In the genomic region with DNA sequence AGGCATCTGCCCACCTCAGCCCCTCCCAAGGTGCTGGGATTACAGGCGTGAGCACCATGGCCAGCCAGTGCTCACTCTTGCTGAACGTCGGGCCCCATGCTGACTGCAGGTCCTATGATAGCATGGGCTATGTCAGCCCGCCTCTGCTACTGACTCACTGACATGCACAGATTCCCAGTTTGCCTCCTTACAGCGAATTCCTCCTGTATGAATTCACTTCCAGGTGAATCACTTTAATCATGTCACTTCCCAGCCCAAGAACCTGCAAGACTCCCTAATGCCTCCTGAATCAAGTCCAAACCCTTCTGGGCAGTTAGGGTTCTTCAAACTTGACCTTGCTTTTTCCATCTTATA, we compare ENCODE assay signal across 14 cellular contexts. TPM values are rescaled to one million over a fixed set of nuclear protein-coding genes. Genes with fewer than 3 reads are reported as not detected.
DNase-seq lines count a peak whose midpoint lies in the region; ATAC-seq and TF ChIP-seq lines count a peak whose summit lies in the region.
"Had no signal": no experiment of that assay in that cellular context is flagged by ENCODE, and none has a peak within 500 bp of the region (broad histone marks: within the 10 kb centered on the region; RNA-seq: fewer than 3 reads in every experiment).

No MANE protein-coding gene starts in this region.

- H3K9me3 ChIP-seq in HCT116 (ENCODE audit: control insufficient read depth in 1 of 2, insufficient read depth in 1 of 2, low read depth in 1 of 2, low read length in 2 of 2) (no peaks in the 10 kb centered on the region), transverse colon (no peaks in the 10 kb centered on the region), colonic mucosa (no peaks in the 10 kb centered on the region)
- H3K9me3 ChIP-seq: BLaER1, gastrocnemius medialis had no signal

- in situ Hi-C loops in transverse colon (cut with MboI; ENCODE audit: low pct_ligation_motif_present in 1 of 4, low pct_unique_long_range_greater_than_20kb in 1 of 4, low sequenced_read_pairs in 3 of 4), result no loop called here

- no peak for TF ChIP-seq RAD21 in HCT116 (IDR thresholded peaks at IDR 0.05; ENCODE audit: low read depth)

- no peaks in the 10 kb centered on the region for H3K27me3 ChIP-seq in HCT116 (ENCODE audit: insufficient read depth, low read length)
- H3K27me3 ChIP-seq in transverse colon, result peaks cover 4% of the 10 kb centered on the region
- H3K27me3 ChIP-seq in colonic mucosa, result no peaks in the 10 kb centered on the region
- H3K27me3 ChIP-seq: BLaER1, gastrocnemius medialis had no signal

- TF ChIP-seq POLR2A in HCT116 (IDR thresholded peaks at IDR 0.05; ENCODE audit: borderline replicate concordance, extremely low read depth, insufficient read depth, insufficient read length), result no peak
- no peak for TF ChIP-seq POLR2A in transverse colon (IDR thresholded peaks at IDR 0.05)

- intact Hi-C loops in HCT116 (cut with micrococcal nuclease), result loop anchor here (2.0 kb wide), 1 partner anchor 73 kb away; a partner anchor contains a TSS
- intact Hi-C loops in transverse colon (cut with DNase I; ENCODE audit: low total_unique reads), result no loop called here
- intact Hi-C loops in colonic mucosa (cut with DNase I), result no loop called here

- BruUV-seq in HCT116 (replicated peaks; lab: Mats Ljungman, UMichigan), result no TSS peak

- no peak for TF ChIP-seq EP300 in transverse colon (IDR thresholded peaks at IDR 0.05; ENCODE audit: low read depth)

- no peaks in the 10 kb centered on the region for H3K36me3 ChIP-seq in HCT116 (ENCODE audit: control insufficient read depth in 1 of 2, insufficient read depth in 2 of 2, low read length in 2 of 2)
- H3K36me3 ChIP-seq in transverse colon, result no peaks in the 10 kb centered on the region
- no peaks in the 10 kb centered on the region for H3K36me3 ChIP-seq in colonic mucosa
- H3K36me3 ChIP-seq: BLaER1, gastrocnemius medialis had no signal

- RAD21 ChIA-PET in HCT116 (lab: Charles Lee; ENCODE audit: low non-redundant PET in 1 of 2, low total read pairs in 2 of 2, uncharacterized antibody in 2 of 2, unreplicated experiment in 2 of 2), result no interaction called here

- H3K79me2 ChIP-seq in HCT116 (ENCODE audit: insufficient read depth, low read length), result no peaks in the 10 kb centered on the region

- peak overlapping the region; percentile 92 for H2AFZ ChIP-seq in HCT116 (ENCODE audit: low read depth, low read length, poor library complexity, severe bottlenecking)

- ATAC-seq in HCT116, result peak; percentile 88
- ATAC-seq: gastrocnemius medialis had no signal

- H3K9me2 ChIP-seq in HCT116 (ENCODE audit: insufficient read depth), result no peaks in the 10 kb centered on the region

- H3K4me2 ChIP-seq in HCT116 (ENCODE audit: low read length), result peak overlapping the region; percentile 69
- H3K4me2 ChIP-seq: BLaER1 had no signal

- no peaks in the 10 kb centered on the region for H4K20me1 ChIP-seq in HCT116 (ENCODE audit: insufficient read depth)
- H4K20me1 ChIP-seq: BLaER1 had no signal

- POLR2A ChIA-PET in HCT116 (lab: Charles Lee), result interaction anchor here (1.8 kb wide), 1 partner anchor 14 kb away, joined by 8 read pairs; no protein-coding TSS in a partner anchor

- CTCF ChIA-PET in HCT116 (lab: Charles Lee), result no interaction called here

- DNase-seq in HCT116 (ENCODE audit: low read depth, low spot score) (peak; percentile 73), RKO (ENCODE audit: low spot score) (peak; percentile 88), epithelial cell of esophagus (ENCODE audit: low read depth) (peak; percentile 98), non-pigmented ciliary epithelial cell (ENCODE audit: low read depth) (peak; percentile 70), transverse colon (no peak), DMS153 (lab: John Stamatoyannopoulos, UW) (no peak), colonic mucosa (no peak), HUDEP-2 (lab: John Stamatoyannopoulos, UW; ENCODE audit: unreplicated experiment in 76 of 76) (no peak)
- DNase-seq: activated CD4-positive, alpha-beta memory T cell treated with anti-CD3 and anti-CD28 coated beads, Interleukin-2, amount 10 ng/mL, durations not matched to agents 7 days and 5 days; anterior cingulate cortex; gastrocnemius medialis; immature natural killer cell; NCI-H1092 had no signal

- H3K4me1 ChIP-seq in HCT116 (ENCODE audit: control insufficient read depth in 1 of 2, insufficient read depth in 2 of 2, low read length in 2 of 2) (peaks cover 19 to 30% of the 10 kb centered on the region in 2 experiments), transverse colon (no peaks in the 10 kb centered on the region), colonic mucosa (no peaks in the 10 kb centered on the region)

- 83% methylated on average over 1 to 5 of the region's 5 CpGs for WGBS in transverse colon (ENCODE audit: low coverage in 1 of 2), 2 donors

- H3K4me3 ChIP-seq in HCT116 (replicated peaks in 1 of 2; ENCODE audit: low read depth in 1 of 2, low read length in 2 of 2) (peak overlapping the region in 1 of 2 experiments; percentile 21; a peak in 2 of 4 replicates), epithelial cell of esophagus (ENCODE audit: low read length) (no peak overlapping the region), transverse colon (no peak overlapping the region), colonic mucosa (no peak overlapping the region)
- H3K4me3 ChIP-seq: BLaER1, gastrocnemius medialis had no signal

- TF ChIP-seq CTCF in HCT116 (IDR thresholded peaks at IDR 0.05 in 2 of 3, conservative IDR thresholded peaks at IDR 0.05 in 1 of 3; ENCODE audit: borderline replicate concordance in 1 of 3, insufficient read depth in 1 of 3, low read depth in 2 of 3, low read length in 2 of 3) (no peak), epithelial cell of esophagus (IDR thresholded peaks at IDR 0.05; ENCODE audit: insufficient read depth, low read depth, low read length, missing control alignments) (no peak), transverse colon (IDR thresholded peaks at IDR 0.05) (no peak), colonic mucosa (IDR thresholded peaks at IDR 0.05) (no peak)

- H3K9ac ChIP-seq in HCT116 (ENCODE audit: low read length), result peak overlapping the region; percentile 52
- H3K9ac ChIP-seq in colonic mucosa (ENCODE audit: low read depth in 2 of 2, low read length in 2 of 2), result no peak overlapping the region
- H3K9ac ChIP-seq: BLaER1 had no signal

- H3K27ac ChIP-seq in HCT116 (ENCODE audit: low read depth, low read length), result peak overlapping the region; percentile 50
- H3K27ac ChIP-seq in transverse colon, result no peak overlapping the region
- no peak overlapping the region for H3K27ac ChIP-seq in colonic mucosa
- H3K27ac ChIP-seq: BLaER1, gastrocnemius medialis had no signal

TF ChIP-seq in HCT116, 20 proteins besides CTCF, POLR2A, EP300 and RAD21 (continues in another document):
- TF ChIP-seq FOSL1 (IDR thresholded peaks at IDR 0.05; ENCODE audit: low read depth) (peak; percentile 79), POLR2AphosphoS5 (IDR thresholded peaks at IDR 0.05; ENCODE audit: low read depth, low read length) (peak; percentile 39), EGR1 (IDR thresholded peaks at IDR 0.05; ENCODE audit: low read depth) (no peak)
- TF ChIP-seq, protein P1, sequence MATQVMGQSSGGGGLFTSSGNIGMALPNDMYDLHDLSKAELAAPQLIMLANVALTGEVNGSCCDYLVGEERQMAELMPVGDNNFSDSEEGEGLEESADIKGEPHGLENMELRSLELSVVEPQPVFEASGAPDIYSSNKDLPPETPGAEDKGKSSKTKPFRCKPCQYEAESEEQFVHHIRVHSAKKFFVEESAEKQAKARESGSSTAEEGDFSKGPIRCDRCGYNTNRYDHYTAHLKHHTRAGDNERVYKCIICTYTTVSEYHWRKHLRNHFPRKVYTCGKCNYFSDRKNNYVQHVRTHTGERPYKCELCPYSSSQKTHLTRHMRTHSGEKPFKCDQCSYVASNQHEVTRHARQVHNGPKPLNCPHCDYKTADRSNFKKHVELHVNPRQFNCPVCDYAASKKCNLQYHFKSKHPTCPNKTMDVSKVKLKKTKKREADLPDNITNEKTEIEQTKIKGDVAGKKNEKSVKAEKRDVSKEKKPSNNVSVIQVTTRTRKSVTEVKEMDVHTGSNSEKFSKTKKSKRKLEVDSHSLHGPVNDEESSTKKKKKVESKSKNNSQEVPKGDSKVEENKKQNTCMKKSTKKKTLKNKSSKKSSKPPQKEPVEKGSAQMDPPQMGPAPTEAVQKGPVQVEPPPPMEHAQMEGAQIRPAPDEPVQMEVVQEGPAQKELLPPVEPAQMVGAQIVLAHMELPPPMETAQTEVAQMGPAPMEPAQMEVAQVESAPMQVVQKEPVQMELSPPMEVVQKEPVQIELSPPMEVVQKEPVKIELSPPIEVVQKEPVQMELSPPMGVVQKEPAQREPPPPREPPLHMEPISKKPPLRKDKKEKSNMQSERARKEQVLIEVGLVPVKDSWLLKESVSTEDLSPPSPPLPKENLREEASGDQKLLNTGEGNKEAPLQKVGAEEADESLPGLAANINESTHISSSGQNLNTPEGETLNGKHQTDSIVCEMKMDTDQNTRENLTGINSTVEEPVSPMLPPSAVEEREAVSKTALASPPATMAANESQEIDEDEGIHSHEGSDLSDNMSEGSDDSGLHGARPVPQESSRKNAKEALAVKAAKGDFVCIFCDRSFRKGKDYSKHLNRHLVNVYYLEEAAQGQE (IDR thresholded peaks at IDR 0.05; ENCODE audit: low read depth), result no peak

RNA-seq across cellular contexts. Expression of a gene that starts 16.1 kb away (rescaled TPM):
- total RNA-seq in HCT116 (2021; ENCODE audit: unreplicated experiment) (84.3 TPM), transverse colon (10 to 100 TPM; 49.4 to 61.6 (median 60.4) TPM), colonic mucosa (10 to 100 TPM; 44.7 to 84.1 TPM)
- polyA plus RNA-seq in HCT116 (2012), result 43.2 and 52.2 TPM in 2 replicates

RNA-seq across cellular contexts. Expression of a gene that starts 32.4 kb away (rescaled TPM):
- total RNA-seq in HCT116 (2021; ENCODE audit: unreplicated experiment), result 0.22 TPM
- 0.03 TPM in 1 of 2 replicates, not detected in the other for polyA plus RNA-seq in HCT116 (2012)
- not detected for total RNA-seq in transverse colon
- total RNA-seq in colonic mucosa, result under 1 TPM in 1 of 2 donors, not detected in 1; 0.27 TPM
- total RNA-seq: activated CD4-positive, alpha-beta memory T cell treated with anti-CD3 and anti-CD28 coated beads, Interleukin-2, amount 10 ng/mL, durations not matched to agents 7 days and 5 days had no signal

RNA-seq across cellular contexts. Expression of a gene that starts 35.9 kb away (rescaled TPM):
- total RNA-seq in HCT116 (2021; ENCODE audit: unreplicated experiment), result 86.7 TPM
- polyA plus RNA-seq in HCT116 (2012), result 47.9 and 51.0 TPM in 2 replicates
- total RNA-seq in transverse colon, result 10 to 100 TPM; 44.1 to 77.4 (median 52.3) TPM
- 10 to 100 TPM; 65.9 to 77.3 TPM for total RNA-seq in colonic mucosa

RNA-seq across cellular contexts. Expression of a gene that starts 48.8 kb away (rescaled TPM):
- total RNA-seq in HCT116 (2021; ENCODE audit: unreplicated experiment), result 25.1 TPM
- polyA plus RNA-seq in HCT116 (2012), result 23.8 and 26.2 TPM in 2 replicates
- 10 to 100 TPM; 53.4 to 70.5 (median 60.6) TPM for total RNA-seq in transverse colon
- total RNA-seq in colonic mucosa, result 10 to 100 TPM; 37.0 to 44.5 TPM

Comparison
In these comparisons a context has a peak if more than half of its experiments do, and no peak if none do; other contexts are left out.
1. DNase-seq: peak in HCT116 (single experiment), RKO (single experiment), epithelial cell of esophagus (single experiment) and non-pigmented ciliary epithelial cell (single experiment); none in transverse colon (single experiment), DMS153 (single experiment), colonic mucosa (single experiment) and HUDEP-2 (0 of 76).